ENCODE assay signal across 8 cellular contexts in the genomic region with DNA sequence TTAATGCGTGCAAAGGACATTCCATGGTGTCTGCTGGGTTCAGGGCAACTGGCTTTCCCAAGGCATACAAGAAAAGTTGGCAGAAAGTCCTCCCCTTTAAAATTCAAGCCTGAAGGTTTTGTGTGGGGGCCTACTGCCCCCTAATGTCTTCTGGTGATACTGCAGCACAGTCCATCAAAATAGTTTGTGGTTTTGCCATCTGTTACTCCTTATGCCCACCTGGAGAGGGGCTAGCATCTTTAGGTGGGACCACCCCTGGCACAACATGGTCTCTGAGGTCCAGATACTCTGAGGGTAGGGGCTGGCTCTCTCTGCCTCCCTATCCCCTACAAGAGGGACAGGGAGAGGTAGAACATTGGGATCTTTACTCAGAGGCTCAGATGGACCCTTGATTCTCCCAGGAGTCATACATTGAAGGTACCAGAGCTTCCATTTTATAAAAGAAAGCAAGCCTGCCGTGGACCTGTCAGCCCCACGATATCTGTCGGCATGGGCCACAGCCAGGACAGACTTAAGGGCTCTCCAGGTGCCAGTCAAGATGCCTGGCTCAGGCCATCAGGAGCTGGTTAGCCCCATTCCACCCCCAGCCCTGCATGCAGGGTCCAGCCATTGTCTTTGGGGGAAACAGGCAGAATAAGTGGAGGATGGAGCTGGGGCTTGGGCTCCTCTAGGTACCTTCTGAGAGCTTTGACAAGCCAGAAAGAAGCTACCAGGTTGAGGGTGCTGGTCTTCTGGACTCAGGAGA. TPM values are rescaled to one million over a fixed set of nuclear protein-coding genes. Genes with fewer than 3 reads are reported as not detected.
DNase-seq lines count a peak whose midpoint lies in the region; ATAC-seq and TF ChIP-seq lines count a peak whose summit lies in the region.

No MANE protein-coding gene starts in this region.

- H3K4me2 ChIP-seq in OCI-LY3 (ENCODE audit: low read length) = no peak overlapping the region

- no peak overlapping the region for H3K9ac ChIP-seq in OCI-LY3 (ENCODE audit: low read length)

- H3K36me3 Mint-ChIP-seq in CD4-positive, alpha-beta memory T cell = peaks cover 0 to 37% of the 10 kb centered on the region in 2 donors

- no peak overlapping the region for H3K27ac ChIP-seq in CD4-positive, alpha-beta memory T cell (ENCODE audit: low read depth, low read length)
- no peak overlapping the region for H3K27ac ChIP-seq in OCI-LY3 (ENCODE audit: low read length)
- peak overlapping the region; percentile 80 for H3K27ac ChIP-seq in psoas muscle

- CTCF ChIA-PET in CD4-positive, alpha-beta memory T cell (lab: Charles Lee; ENCODE audit: partially characterized antibody) = interaction anchor here (0.6 to 2.6 kb wide), 17 partner anchors 9 to 653 kb away, joined by 3 to 6 read pairs (median 4); a partner anchor contains a TSS

- H3K9me3 Mint-ChIP-seq in CD4-positive, alpha-beta memory T cell = peaks cover 0 to under 1% (median 0%) of the 10 kb centered on the region in 8 donors

- peak overlapping the region in 6 of 7 donors; percentile 10 to 89 (median 51) for H3K27ac Mint-ChIP-seq in CD4-positive, alpha-beta memory T cell

- H3K36me3 ChIP-seq in CD4-positive, alpha-beta memory T cell (ENCODE audit: insufficient read depth, low read length) = peaks cover 19% of the 10 kb centered on the region
- H3K36me3 ChIP-seq in H7 (replicated peaks; ENCODE audit: control insufficient read depth, insufficient read depth, low read length) = peaks cover 31% of the 10 kb centered on the region
- H3K36me3 ChIP-seq in OCI-LY3 (replicated peaks; ENCODE audit: low read depth, low read length) = no peaks in the 10 kb centered on the region
- peaks cover 2 to 41% of the 10 kb centered on the region in 2 donors for H3K36me3 ChIP-seq in psoas muscle (ENCODE audit: insufficient read depth in 1 of 2, low read depth in 1 of 2)

- POLR2A ChIA-PET in CD4-positive, alpha-beta memory T cell (lab: Charles Lee; ENCODE audit: partially characterized antibody) = interaction anchor here (1.0 to 1.5 kb wide), 4 partner anchors 9 to 159 kb away, joined by 3 to 5 read pairs (median 4); no protein-coding TSS in a partner anchor

- ATAC-seq in psoas muscle (peak; percentile 51 to 78 (median 66)), GM21528 (IDR thresholded peaks at IDR 0.05; ENCODE audit: low FRiP score, unreplicated experiment) (no peak)

- peaks cover 21 to 50% (median 34%) of the 10 kb centered on the region in 4 donors for H3K4me1 Mint-ChIP-seq in CD4-positive, alpha-beta memory T cell

- 50 to 61% (median 52%) methylated on average over 4 of the region's 4 CpGs for WGBS in psoas muscle, 3 donors

- H3K4me1 ChIP-seq in CD4-positive, alpha-beta memory T cell (ENCODE audit: insufficient read depth, low read length) = peaks cover 23% of the 10 kb centered on the region
- H3K4me1 ChIP-seq in OCI-LY3 (ENCODE audit: low read length) (no peaks in the 10 kb centered on the region), psoas muscle (peaks cover 32% of the 10 kb centered on the region)

- peak in 4 of 5 donors; percentile 44 to 55 (median 52) for DNase-seq in CD4-positive, alpha-beta memory T cell
- DNase-seq in H7 (peak; percentile 69), head of caudate nucleus (peak in 26 of 42 donors; percentile 26 to 82 (median 54)), psoas muscle (no peak), NK-92 (lab: John Stamatoyannopoulos, UW; ENCODE audit: unreplicated experiment) (no peak)
- peak; percentile 42 for DNase-seq in activated naive CD4-positive, alpha-beta T cell treated with anti-CD3 and anti-CD28 coated beads, Interleukin-2, amount 50 U/mL, for 16 hours

- no peaks in the 10 kb centered on the region for H3K27me3 Mint-ChIP-seq in CD4-positive, alpha-beta memory T cell

- intact Hi-C loops in CD4-positive, alpha-beta memory T cell (cut with micrococcal nuclease) = loop anchor here (1.0 to 2.0 kb wide), 6 partner anchors 135 to 413 kb away; no protein-coding TSS in a partner anchor
- intact Hi-C loops in head of caudate nucleus (cut with DNase I) (loop anchor here (5.0 kb wide), 1 partner anchor 137 kb away; no protein-coding TSS in a partner anchor), psoas muscle (cut with DNase I) (loop anchor here (5.0 to 10.0 kb wide), 6 partner anchors 132 to 385 kb away; a partner anchor contains a TSS)

- H2AFZ ChIP-seq in OCI-LY3 (ENCODE audit: low read depth, low read length) = no peak overlapping the region

- no peaks in the 10 kb centered on the region for H3K9me3 ChIP-seq in CD4-positive, alpha-beta memory T cell (ENCODE audit: control insufficient read depth in 1 of 2, low read length in 2 of 2)
- H3K9me3 ChIP-seq in OCI-LY3 (ENCODE audit: insufficient read depth, low read length) (no peaks in the 10 kb centered on the region), psoas muscle (no peaks in the 10 kb centered on the region)

- no peak overlapping the region for H3K4me3 ChIP-seq in CD4-positive, alpha-beta memory T cell (ENCODE audit: low read length in 2 of 2)
- H3K4me3 ChIP-seq in H7 (ENCODE audit: insufficient read depth, low read depth, low read length) (no peak overlapping the region), OCI-LY3 (ENCODE audit: low read length) (no peak overlapping the region), psoas muscle (no peak overlapping the region)

- H3K27me3 ChIP-seq in CD4-positive, alpha-beta memory T cell (ENCODE audit: insufficient read depth, low read length) = no peaks in the 10 kb centered on the region
- no peaks in the 10 kb centered on the region for H3K27me3 ChIP-seq in H7 (ENCODE audit: control insufficient read depth, insufficient read depth, low read length)
- H3K27me3 ChIP-seq in OCI-LY3 (ENCODE audit: low read depth, low read length) = no peaks in the 10 kb centered on the region
- H3K27me3 ChIP-seq in psoas muscle (ENCODE audit: insufficient read depth in 3 of 3, low read length in 2 of 3) = no peaks in the 10 kb centered on the region

- peak overlapping the region in 1 of 8 donors; percentile 31 for H3K4me3 Mint-ChIP-seq in CD4-positive, alpha-beta memory T cell

- H3K79me2 ChIP-seq in OCI-LY3 (ENCODE audit: low read length) = no peaks in the 10 kb centered on the region

- TF ChIP-seq CTCF in OCI-LY3 (IDR thresholded peaks at IDR 0.05; ENCODE audit: low read depth, low read length) (peak; percentile 85), psoas muscle (IDR thresholded peaks at IDR 0.05) (peak; percentile 92)

- H4K20me1 ChIP-seq in OCI-LY3 (ENCODE audit: insufficient read depth, low read length) = no peaks in the 10 kb centered on the region

RNA-seq across cellular contexts. Expression of a gene that starts 6.3 kb away (rescaled TPM):
- under 1 TPM; 0.14 to 0.26 TPM for total RNA-seq in CD4-positive, alpha-beta memory T cell
- under 1 TPM in 1 of 2 donors, not detected in 1; 0.64 TPM for polyA plus RNA-seq in CD4-positive, alpha-beta memory T cell
- total RNA-seq in H7 (2014; rRNA removed; shearing (Covaris generic)) = 15.5 and 18.0 TPM in 2 replicates
- total RNA-seq in psoas muscle = not detected
- under 1 TPM; 0.03 to 0.08 (median 0.05) TPM for polyA plus RNA-seq in psoas muscle

RNA-seq across cellular contexts. Expression of a gene that starts 15.6 kb away (rescaled TPM):
- 10 to 100 TPM; 12.0 to 13.3 TPM for total RNA-seq in CD4-positive, alpha-beta memory T cell
- 10 to 100 TPM in 1 of 2 donors, 1 to 10 TPM in 1; 6.6 to 10.8 TPM for polyA plus RNA-seq in CD4-positive, alpha-beta memory T cell
- 7.5 and 10.3 TPM in 2 replicates for total RNA-seq in H7 (2014; rRNA removed; shearing (Covaris generic))
- 10 to 100 TPM; 28.0 to 65.0 (median 31.0) TPM for total RNA-seq in psoas muscle
- polyA plus RNA-seq in psoas muscle = 10 to 100 TPM; 13.0 to 31.7 (median 22.6) TPM

RNA-seq across cellular contexts. Expression of a gene that starts 34.7 kb away (rescaled TPM):
- 100 to 1,000 TPM; 190 to 194 TPM for total RNA-seq in CD4-positive, alpha-beta memory T cell
- polyA plus RNA-seq in CD4-positive, alpha-beta memory T cell = 10 to 100 TPM; 14.4 to 21.1 TPM
- 16.8 and 19.8 TPM in 2 replicates for total RNA-seq in H7 (2014; rRNA removed; shearing (Covaris generic))
- 100 to 1,000 TPM in 1 of 4 donors, 10 to 100 TPM in 3; 25.6 to 217 (median 70.5) TPM for total RNA-seq in psoas muscle
- 10 to 100 TPM in 2 of 3 donors, 1 to 10 TPM in 1; 9.2 to 55.2 (median 36.4) TPM for polyA plus RNA-seq in psoas muscle

Comparison
In these comparisons a context has a peak if more than half of its experiments do, and no peak if none do; other contexts are left out.
1. DNase-seq: peak in CD4-positive, alpha-beta memory T cell (4 of 5), H7 (single experiment), activated naive CD4-positive, alpha-beta T cell treated with anti-CD3 and anti-CD28 coated beads, Interleukin-2, amount 50 U/mL, for 16 hours (single experiment) and head of caudate nucleus (26 of 42); none in psoas muscle (0 of 2) and NK-92 (single experiment).
2. RNA of a gene that starts 6.3 kb away (total RNA-seq): 15.5 to 18.0 TPM in H7; 0.14 to 0.26 TPM in CD4-positive, alpha-beta memory T cell and not detected in psoas muscle; every median in the first group is over 10 times any median in the second.